In the genomic region with DNA sequence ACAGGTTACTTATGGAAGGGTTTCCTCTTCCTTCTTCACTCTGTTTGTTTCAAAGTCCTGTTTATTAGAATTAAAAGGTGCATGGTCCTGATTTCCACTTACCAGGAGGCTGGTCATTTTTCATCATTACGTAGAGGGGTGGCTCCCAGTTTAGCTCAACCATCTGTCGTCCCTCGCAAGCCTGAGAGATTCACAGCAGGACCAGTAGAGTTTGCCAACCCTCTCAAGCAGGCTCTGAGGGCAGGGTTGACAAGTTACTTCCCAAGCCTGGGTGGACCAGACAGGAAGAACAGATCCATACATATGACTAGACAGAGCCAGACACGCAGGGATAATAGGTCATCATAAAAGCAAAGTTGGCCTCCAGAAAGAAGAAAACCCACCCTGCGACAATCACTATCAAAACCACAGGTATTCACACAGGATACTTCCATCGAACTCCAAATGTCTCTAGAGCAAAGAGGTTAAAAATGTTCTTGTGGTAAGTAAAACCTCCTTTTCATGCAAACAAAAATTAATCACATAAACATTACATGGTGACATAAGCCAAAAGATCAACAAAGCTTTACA, we compare ENCODE assay signal across 14 cellular contexts.
"Had no signal": no experiment of that assay in that cellular context is flagged by ENCODE, and none has a peak within 500 bp of the region (broad histone marks: within the 10 kb centered on the region; RNA-seq: fewer than 3 reads in every experiment).

No MANE protein-coding gene starts in this region.

- H3K4me1 ChIP-seq: body of pancreas, left lung, transverse colon had no signal

- DNase-seq: activated naive CD4-positive, alpha-beta T cell treated with anti-CD3 and anti-CD28 coated beads, Interleukin-2, amount 10 ng/mL, durations not matched to agents 7 days and 5 days; body of pancreas; dermis blood vessel endothelial cell; head of caudate nucleus; left lung; stimulated activated CD4-positive, alpha-beta T cell treated with anti-CD3 and anti-CD28 coated beads, Interleukin-2, amount 100 ng/mL, for 24 hours; stimulated activated naive CD4-positive, alpha-beta T cell; T-helper 2 cell; transverse colon had no signal

- H3K36me3 ChIP-seq: left lung, transverse colon had no signal

- FAIRE-seq: islet of Langerhans had no signal

- H3K9me3 ChIP-seq: body of pancreas, left lung, transverse colon had no signal

- H3K36me3 Mint-ChIP-seq: activated naive CD4-positive, alpha-beta T cell treated with anti-CD3 and anti-CD28 coated beads, Interleukin-2, amount 10 ng/mL, durations not matched to agents 7 days and 5 days; memory B cell had no signal

- H3K4me3 ChIP-seq: body of pancreas, left lung, transverse colon had no signal

- H3K9me3 Mint-ChIP-seq: nephron had no signal

- H3K27me3 Mint-ChIP-seq: activated naive CD4-positive, alpha-beta T cell treated with anti-CD3 and anti-CD28 coated beads, Interleukin-2, amount 10 ng/mL, durations not matched to agents 7 days and 5 days; central memory CD8-positive, alpha-beta T cell; memory B cell had no signal

- H3K27ac ChIP-seq: body of pancreas, left lung, transverse colon had no signal

- H3K27ac Mint-ChIP-seq: activated naive CD4-positive, alpha-beta T cell treated with anti-CD3 and anti-CD28 coated beads, Interleukin-2, amount 10 ng/mL, durations not matched to agents 7 days and 5 days; activated T-helper 2 cell treated with anti-CD3 and anti-CD28 coated beads, Interferon-gamma antibody, Interleukin-2, Interleukin-4, amounts not matched to agents 10 μg/mL and 5 μg/mL and 100 μg/mL, durations not matched to agents 14 hours and 24 hours and 36 hours; memory B cell; nephron had no signal

- H3K27me3 ChIP-seq: body of pancreas, left lung, transverse colon had no signal

- H3K4me3 Mint-ChIP-seq: activated naive CD4-positive, alpha-beta T cell treated with anti-CD3 and anti-CD28 coated beads, Interleukin-2, amount 10 ng/mL, durations not matched to agents 7 days and 5 days; central memory CD8-positive, alpha-beta T cell; memory B cell; nephron had no signal

- H3K4me1 Mint-ChIP-seq: activated naive CD4-positive, alpha-beta T cell treated with anti-CD3 and anti-CD28 coated beads, Interleukin-2, amount 10 ng/mL, durations not matched to agents 7 days and 5 days; central memory CD8-positive, alpha-beta T cell; memory B cell had no signal
